In genomic region chr17:43170766-43171681, GRCh38 we compare ENCODE assay signal across 1 cellular context.
TF ChIP-seq lines count a peak whose summit lies in the region.

A gene with protein sequence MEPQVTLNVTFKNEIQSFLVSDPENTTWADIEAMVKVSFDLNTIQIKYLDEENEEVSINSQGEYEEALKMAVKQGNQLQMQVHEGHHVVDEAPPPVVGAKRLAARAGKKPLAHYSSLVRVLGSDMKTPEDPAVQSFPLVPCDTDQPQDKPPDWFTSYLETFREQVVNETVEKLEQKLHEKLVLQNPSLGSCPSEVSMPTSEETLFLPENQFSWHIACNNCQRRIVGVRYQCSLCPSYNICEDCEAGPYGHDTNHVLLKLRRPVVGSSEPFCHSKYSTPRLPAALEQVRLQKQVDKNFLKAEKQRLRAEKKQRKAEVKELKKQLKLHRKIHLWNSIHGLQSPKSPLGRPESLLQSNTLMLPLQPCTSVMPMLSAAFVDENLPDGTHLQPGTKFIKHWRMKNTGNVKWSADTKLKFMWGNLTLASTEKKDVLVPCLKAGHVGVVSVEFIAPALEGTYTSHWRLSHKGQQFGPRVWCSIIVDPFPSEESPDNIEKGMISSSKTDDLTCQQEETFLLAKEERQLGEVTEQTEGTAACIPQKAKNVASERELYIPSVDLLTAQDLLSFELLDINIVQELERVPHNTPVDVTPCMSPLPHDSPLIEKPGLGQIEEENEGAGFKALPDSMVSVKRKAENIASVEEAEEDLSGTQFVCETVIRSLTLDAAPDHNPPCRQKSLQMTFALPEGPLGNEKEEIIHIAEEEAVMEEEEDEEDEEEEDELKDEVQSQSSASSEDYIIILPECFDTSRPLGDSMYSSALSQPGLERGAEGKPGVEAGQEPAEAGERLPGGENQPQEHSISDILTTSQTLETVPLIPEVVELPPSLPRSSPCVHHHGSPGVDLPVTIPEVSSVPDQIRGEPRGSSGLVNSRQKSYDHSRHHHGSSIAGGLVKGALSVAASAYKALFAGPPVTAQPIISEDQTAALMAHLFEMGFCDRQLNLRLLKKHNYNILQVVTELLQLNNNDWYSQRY (plus strand): TSS chr17:43171214. CDS start chr17:43175800, 4,586 bp downstream.

TF ChIP-seq in GM12878, 131 proteins besides CTCF, POLR2A, EP300 and RAD21 (continued from another document and continues in another):
- TF ChIP-seq TCF3 (IDR thresholded peaks at IDR 0.05; ENCODE audit: borderline replicate concordance, insufficient read depth, low read depth, low read length) (no peak), SP1 (IDR thresholded peaks at IDR 0.05; ENCODE audit: low read depth, low read length) (peak; percentile 97), ZNF207 (IDR thresholded peaks at IDR 0.05; ENCODE audit: borderline replicate concordance) (no peak), DPF2 (IDR thresholded peaks at IDR 0.05) (peak; percentile 91), FOXK2 (IDR thresholded peaks at IDR 0.05) (peak; percentile 90), EED (IDR thresholded peaks at IDR 0.05; ENCODE audit: low read depth) (peak; percentile 89), CBX3 (IDR thresholded peaks at IDR 0.05; ENCODE audit: borderline replicate concordance, low read depth) (no peak), SMARCA5 (IDR thresholded peaks at IDR 0.05) (no peak), CREB1 (IDR thresholded peaks at IDR 0.05; ENCODE audit: low read depth) (peak; percentile 73; the same call in 1 of the 2 replicates), ZNF384 (IDR thresholded peaks at IDR 0.05; ENCODE audit: borderline replicate concordance, low read depth, low read length) (no peak), NFYA (IDR thresholded peaks at IDR 0.05; ENCODE audit: borderline replicate concordance, low read depth, low read length) (peak; percentile 17; the same call in 1 of the 2 replicates), HSF1 (IDR thresholded peaks at IDR 0.05; ENCODE audit: low read depth, low read length) (no peak), CREM (IDR thresholded peaks at IDR 0.05; ENCODE audit: low read depth) (0 out of 2 replicates have a peak, but pooled peaks have one; percentile 38), MXI1 (IDR thresholded peaks at IDR 0.05; ENCODE audit: low read depth, low read length) (no peak; the same call in 1 of the 2 replicates), TBL1XR1 (IDR thresholded peaks at IDR 0.05; ENCODE audit: low read depth, low read length) (no peak), PAX8 (IDR thresholded peaks at IDR 0.05) (0 out of 2 replicates have a peak, but pooled peaks have one; percentile 24), SPI1 (IDR thresholded peaks at IDR 0.05; ENCODE audit: borderline replicate concordance, insufficient read depth, low read depth, low read length) (peak; percentile 64; the same call in 1 of the 2 replicates), STAT1 (conservative IDR thresholded peaks at IDR 0.05) (no peak), STAT3 (IDR thresholded peaks at IDR 0.05; ENCODE audit: low read depth, low read length) (no peak), ZSCAN29 (IDR thresholded peaks at IDR 0.05) (no peak), TCF12 (IDR thresholded peaks at IDR 0.05; ENCODE audit: low read depth, low read length) (no peak; the same call in 1 of the 2 replicates), ESRRA (IDR thresholded peaks at IDR 0.05; ENCODE audit: low read length) (peak; percentile 54; the same call in 1 of the 2 replicates), PAX5 (IDR thresholded peaks at IDR 0.05; ENCODE audit: borderline replicate concordance, low read depth, low read length) (no peak; the same call in 1 of the 2 replicates), HDAC2 (IDR thresholded peaks at IDR 0.05) (no peak), YY1 (IDR thresholded peaks at IDR 0.05; ENCODE audit: low read depth, low read length) (peak; percentile 96), BCL11A (IDR thresholded peaks at IDR 0.05; ENCODE audit: low read depth, low read length) (peak; percentile 20; the same call in 1 of the 2 replicates), RB1 (IDR thresholded peaks at IDR 0.05; ENCODE audit: borderline replicate concordance) (no peak), KAT2A (conservative IDR thresholded peaks at IDR 0.05; ENCODE audit: control insufficient read depth, low read depth, low read length) (no peak), SMAD5 (IDR thresholded peaks at IDR 0.05; ENCODE audit: low read depth) (no peak), MEF2B (IDR thresholded peaks at IDR 0.05; ENCODE audit: partially characterized antibody, poor library complexity, severe bottlenecking) (no peak), POLR2AphosphoS5 (IDR thresholded peaks at IDR 0.05; ENCODE audit: low read length) (peak; percentile 90)
- TF ChIP-seq, protein P1, sequence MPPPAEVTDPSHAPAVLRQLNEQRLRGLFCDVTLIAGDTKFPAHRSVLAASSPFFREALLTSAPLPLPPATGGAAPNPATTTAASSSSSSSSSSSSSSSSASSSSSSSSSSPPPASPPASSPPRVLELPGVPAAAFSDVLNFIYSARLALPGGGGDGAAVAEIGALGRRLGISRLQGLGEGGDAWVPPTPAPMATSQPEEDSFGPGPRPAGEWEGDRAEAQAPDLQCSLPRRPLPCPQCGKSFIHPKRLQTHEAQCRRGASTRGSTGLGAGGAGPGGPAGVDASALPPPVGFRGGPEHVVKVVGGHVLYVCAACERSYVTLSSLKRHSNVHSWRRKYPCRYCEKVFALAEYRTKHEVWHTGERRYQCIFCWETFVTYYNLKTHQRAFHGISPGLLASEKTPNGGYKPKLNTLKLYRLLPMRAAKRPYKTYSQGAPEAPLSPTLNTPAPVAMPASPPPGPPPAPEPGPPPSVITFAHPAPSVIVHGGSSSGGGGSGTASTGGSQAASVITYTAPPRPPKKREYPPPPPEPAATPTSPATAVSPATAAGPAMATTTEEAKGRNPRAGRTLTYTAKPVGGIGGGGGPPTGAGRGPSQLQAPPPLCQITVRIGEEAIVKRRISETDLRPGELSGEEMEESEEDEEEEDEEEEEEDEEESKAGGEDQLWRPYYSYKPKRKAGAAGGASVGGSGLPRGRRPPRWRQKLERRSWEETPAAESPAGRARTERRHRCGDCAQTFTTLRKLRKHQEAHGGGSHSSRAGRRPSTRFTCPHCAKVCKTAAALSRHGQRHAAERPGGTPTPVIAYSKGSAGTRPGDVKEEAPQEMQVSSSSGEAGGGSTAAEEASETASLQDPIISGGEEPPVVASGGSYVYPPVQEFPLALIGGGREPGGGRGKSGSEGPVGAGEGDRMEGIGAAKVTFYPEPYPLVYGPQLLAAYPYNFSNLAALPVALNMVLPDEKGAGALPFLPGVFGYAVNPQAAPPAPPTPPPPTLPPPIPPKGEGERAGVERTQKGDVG (CRISPR knock-in tag; IDR thresholded peaks at IDR 0.05), result no peak
- TF ChIP-seq, protein P2, sequence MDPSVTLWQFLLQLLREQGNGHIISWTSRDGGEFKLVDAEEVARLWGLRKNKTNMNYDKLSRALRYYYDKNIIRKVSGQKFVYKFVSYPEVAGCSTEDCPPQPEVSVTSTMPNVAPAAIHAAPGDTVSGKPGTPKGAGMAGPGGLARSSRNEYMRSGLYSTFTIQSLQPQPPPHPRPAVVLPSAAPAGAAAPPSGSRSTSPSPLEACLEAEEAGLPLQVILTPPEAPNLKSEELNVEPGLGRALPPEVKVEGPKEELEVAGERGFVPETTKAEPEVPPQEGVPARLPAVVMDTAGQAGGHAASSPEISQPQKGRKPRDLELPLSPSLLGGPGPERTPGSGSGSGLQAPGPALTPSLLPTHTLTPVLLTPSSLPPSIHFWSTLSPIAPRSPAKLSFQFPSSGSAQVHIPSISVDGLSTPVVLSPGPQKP (IDR thresholded peaks at IDR 0.05; ENCODE audit: low read depth, low read length), result peak; percentile 65; the same call in 1 of the 2 replicates
- TF ChIP-seq, protein P3, sequence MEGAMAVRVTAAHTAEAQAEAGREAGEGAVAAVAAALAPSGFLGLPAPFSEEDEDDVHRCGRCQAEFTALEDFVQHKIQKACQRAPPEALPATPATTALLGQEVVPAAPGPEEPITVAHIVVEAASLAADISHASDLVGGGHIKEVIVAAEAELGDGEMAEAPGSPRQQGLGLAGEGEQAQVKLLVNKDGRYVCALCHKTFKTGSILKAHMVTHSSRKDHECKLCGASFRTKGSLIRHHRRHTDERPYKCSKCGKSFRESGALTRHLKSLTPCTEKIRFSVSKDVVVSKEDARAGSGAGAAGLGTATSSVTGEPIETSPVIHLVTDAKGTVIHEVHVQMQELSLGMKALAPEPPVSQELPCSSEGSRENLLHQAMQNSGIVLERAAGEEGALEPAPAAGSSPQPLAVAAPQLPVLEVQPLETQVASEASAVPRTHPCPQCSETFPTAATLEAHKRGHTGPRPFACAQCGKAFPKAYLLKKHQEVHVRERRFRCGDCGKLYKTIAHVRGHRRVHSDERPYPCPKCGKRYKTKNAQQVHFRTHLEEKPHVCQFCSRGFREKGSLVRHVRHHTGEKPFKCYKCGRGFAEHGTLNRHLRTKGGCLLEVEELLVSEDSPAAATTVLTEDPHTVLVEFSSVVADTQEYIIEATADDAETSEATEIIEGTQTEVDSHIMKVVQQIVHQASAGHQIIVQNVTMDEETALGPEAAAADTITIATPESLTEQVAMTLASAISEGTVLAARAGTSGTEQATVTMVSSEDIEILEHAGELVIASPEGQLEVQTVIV (IDR thresholded peaks at IDR 0.05; ENCODE audit: borderline replicate concordance, partially characterized antibody), result no peak
- TF ChIP-seq, protein P4, sequence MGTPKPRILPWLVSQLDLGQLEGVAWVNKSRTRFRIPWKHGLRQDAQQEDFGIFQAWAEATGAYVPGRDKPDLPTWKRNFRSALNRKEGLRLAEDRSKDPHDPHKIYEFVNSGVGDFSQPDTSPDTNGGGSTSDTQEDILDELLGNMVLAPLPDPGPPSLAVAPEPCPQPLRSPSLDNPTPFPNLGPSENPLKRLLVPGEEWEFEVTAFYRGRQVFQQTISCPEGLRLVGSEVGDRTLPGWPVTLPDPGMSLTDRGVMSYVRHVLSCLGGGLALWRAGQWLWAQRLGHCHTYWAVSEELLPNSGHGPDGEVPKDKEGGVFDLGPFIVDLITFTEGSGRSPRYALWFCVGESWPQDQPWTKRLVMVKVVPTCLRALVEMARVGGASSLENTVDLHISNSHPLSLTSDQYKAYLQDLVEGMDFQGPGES (IDR thresholded peaks at IDR 0.05), result peak; percentile 80
- TF ChIP-seq, protein P5, sequence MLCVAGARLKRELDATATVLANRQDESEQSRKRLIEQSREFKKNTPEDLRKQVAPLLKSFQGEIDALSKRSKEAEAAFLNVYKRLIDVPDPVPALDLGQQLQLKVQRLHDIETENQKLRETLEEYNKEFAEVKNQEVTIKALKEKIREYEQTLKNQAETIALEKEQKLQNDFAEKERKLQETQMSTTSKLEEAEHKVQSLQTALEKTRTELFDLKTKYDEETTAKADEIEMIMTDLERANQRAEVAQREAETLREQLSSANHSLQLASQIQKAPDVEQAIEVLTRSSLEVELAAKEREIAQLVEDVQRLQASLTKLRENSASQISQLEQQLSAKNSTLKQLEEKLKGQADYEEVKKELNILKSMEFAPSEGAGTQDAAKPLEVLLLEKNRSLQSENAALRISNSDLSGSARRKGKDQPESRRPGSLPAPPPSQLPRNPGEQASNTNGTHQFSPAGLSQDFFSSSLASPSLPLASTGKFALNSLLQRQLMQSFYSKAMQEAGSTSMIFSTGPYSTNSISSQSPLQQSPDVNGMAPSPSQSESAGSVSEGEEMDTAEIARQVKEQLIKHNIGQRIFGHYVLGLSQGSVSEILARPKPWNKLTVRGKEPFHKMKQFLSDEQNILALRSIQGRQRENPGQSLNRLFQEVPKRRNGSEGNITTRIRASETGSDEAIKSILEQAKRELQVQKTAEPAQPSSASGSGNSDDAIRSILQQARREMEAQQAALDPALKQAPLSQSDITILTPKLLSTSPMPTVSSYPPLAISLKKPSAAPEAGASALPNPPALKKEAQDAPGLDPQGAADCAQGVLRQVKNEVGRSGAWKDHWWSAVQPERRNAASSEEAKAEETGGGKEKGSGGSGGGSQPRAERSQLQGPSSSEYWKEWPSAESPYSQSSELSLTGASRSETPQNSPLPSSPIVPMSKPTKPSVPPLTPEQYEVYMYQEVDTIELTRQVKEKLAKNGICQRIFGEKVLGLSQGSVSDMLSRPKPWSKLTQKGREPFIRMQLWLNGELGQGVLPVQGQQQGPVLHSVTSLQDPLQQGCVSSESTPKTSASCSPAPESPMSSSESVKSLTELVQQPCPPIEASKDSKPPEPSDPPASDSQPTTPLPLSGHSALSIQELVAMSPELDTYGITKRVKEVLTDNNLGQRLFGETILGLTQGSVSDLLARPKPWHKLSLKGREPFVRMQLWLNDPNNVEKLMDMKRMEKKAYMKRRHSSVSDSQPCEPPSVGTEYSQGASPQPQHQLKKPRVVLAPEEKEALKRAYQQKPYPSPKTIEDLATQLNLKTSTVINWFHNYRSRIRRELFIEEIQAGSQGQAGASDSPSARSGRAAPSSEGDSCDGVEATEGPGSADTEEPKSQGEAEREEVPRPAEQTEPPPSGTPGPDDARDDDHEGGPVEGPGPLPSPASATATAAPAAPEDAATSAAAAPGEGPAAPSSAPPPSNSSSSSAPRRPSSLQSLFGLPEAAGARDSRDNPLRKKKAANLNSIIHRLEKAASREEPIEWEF (IDR thresholded peaks at IDR 0.05; ENCODE audit: insufficient replicate concordance, low read depth, low read length), result no peak
- TF ChIP-seq, protein P6, sequence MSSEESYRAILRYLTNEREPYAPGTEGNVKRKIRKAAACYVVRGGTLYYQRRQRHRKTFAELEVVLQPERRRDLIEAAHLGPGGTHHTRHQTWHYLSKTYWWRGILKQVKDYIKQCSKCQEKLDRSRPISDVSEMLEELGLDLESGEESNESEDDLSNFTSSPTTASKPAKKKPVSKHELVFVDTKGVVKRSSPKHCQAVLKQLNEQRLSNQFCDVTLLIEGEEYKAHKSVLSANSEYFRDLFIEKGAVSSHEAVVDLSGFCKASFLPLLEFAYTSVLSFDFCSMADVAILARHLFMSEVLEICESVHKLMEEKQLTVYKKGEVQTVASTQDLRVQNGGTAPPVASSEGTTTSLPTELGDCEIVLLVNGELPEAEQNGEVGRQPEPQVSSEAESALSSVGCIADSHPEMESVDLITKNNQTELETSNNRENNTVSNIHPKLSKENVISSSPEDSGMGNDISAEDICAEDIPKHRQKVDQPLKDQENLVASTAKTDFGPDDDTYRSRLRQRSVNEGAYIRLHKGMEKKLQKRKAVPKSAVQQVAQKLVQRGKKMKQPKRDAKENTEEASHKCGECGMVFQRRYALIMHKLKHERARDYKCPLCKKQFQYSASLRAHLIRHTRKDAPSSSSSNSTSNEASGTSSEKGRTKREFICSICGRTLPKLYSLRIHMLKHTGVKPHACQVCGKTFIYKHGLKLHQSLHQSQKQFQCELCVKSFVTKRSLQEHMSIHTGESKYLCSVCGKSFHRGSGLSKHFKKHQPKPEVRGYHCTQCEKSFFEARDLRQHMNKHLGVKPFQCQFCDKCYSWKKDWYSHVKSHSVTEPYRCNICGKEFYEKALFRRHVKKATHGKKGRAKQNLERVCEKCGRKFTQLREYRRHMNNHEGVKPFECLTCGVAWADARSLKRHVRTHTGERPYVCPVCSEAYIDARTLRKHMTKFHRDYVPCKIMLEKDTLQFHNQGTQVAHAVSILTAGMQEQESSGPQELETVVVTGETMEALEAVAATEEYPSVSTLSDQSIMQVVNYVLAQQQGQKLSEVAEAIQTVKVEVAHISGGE (CRISPR knock-in tag; IDR thresholded peaks at IDR 0.05), result no peak
- TF ChIP-seq, protein P7, sequence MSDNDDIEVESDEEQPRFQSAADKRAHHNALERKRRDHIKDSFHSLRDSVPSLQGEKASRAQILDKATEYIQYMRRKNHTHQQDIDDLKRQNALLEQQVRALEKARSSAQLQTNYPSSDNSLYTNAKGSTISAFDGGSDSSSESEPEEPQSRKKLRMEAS (IDR thresholded peaks at IDR 0.05; ENCODE audit: low read depth, low read length), result no peak
